11 cellular contexts compared by ENCODE assay signal in the genomic region with DNA sequence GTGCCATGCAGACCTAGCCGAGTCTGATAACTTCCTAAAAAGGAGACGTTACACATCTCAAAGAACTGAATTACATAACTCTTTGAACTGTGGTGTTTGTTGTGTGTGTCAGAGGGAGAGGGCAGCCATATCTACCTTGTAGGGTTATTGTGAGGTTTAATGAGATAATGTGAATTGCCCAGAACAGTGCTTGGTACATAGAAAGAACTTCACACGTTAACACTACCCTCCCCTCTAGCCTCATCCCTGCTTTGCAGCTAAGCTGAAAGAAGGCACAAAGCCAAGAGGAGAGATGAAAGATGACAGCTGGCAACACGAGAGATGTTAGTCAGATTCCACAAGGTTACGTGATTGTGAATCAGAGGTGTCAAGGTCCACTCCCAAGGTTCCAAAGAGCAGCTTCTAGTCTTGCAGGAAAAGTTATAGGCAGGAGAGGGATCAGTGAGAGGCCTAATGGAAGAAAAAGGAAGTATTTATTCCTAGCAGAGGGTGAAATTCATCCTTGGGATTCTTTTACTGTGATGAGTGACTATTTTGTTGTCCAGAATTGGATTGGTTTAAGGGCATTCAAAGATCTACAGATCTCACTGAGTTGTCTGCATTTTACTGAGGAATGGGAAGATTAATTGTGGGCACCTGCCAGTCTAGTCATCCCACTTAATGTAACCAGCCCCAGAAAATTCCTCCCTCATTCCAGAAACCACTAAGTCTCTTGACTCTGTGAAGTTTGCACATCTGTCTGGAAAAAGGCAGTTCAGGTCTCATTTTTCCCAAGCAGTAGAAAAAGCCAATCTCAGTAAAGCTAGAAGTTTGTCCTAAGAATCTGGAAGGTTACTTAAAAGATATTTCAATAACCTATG. TPM values are rescaled to one million over a fixed set of nuclear protein-coding genes. Genes with fewer than 3 reads are reported as not detected.
A peak's percentile ranks its signal among the peaks of the same experiment; 100 is the strongest.
DNase-seq lines count a peak whose midpoint lies in the region; ATAC-seq and TF ChIP-seq lines count a peak whose summit lies in the region.
"Had no signal": no experiment of that assay in that cellular context is flagged by ENCODE, and none has a peak within 500 bp of the region (broad histone marks: within the 10 kb centered on the region; RNA-seq: fewer than 3 reads in every experiment).

No MANE protein-coding gene starts in this region.

- H3K4me3 ChIP-seq in Loucy (ENCODE audit: low read length, poor library complexity, severe bottlenecking) (no peak overlapping the region), lower lobe of right lung (no peak overlapping the region), Karpas-422 (ENCODE audit: low read length) (no peak overlapping the region)

- DNase-seq in CD4-positive, alpha-beta T cell = peak in 1 of 10 experiments; percentile 7
- no peak for DNase-seq in activated naive CD8-positive, alpha-beta T cell treated with anti-CD3 and anti-CD28 coated beads, Interleukin-2, amount 10 ng/mL, durations not matched to agents 7 days and 5 days
- DNase-seq in lower lobe of right lung = no peak
- no peak for DNase-seq in Karpas-422
- no peak for DNase-seq in NCI-H1105 treated with DMSO at 0.1 percent for 48 hours (lab: John Stamatoyannopoulos, UW)
- DNase-seq: DMS153, NCI-H510A had no signal

- intact Hi-C loops in CD4-positive, alpha-beta T cell (cut with DNase I, micrococcal nuclease) = loop anchor here in 1 of 2 experiments (5.0 kb wide), 2 partner anchors 39 to 54 kb away; no protein-coding TSS in a partner anchor
- intact Hi-C loops in lower lobe of right lung (cut with DNase I) = no loop called here

- no peaks in the 10 kb centered on the region for H3K36me3 ChIP-seq in Loucy (ENCODE audit: insufficient read depth, low read length)
- no peaks in the 10 kb centered on the region for H3K36me3 ChIP-seq in lower lobe of right lung
- H3K36me3 ChIP-seq in Karpas-422 (ENCODE audit: insufficient read depth, low read length) = no peaks in the 10 kb centered on the region

- H3K4me2 ChIP-seq in Loucy (ENCODE audit: low read depth, low read length, poor library complexity, severe bottlenecking) (no peak overlapping the region), Karpas-422 (ENCODE audit: low read depth, low read length, poor library complexity, severe bottlenecking) (no peak overlapping the region)

- peak overlapping the region; percentile 32 for H3K4me3 Mint-ChIP-seq in CD4-positive, alpha-beta T cell
- peak overlapping the region; percentile 3 for H3K4me3 Mint-ChIP-seq in activated naive CD8-positive, alpha-beta T cell treated with anti-CD3 and anti-CD28 coated beads, Interleukin-2, amount 10 ng/mL, durations not matched to agents 7 days and 5 days

- peak overlapping the region; percentile 87 for H3K27ac Mint-ChIP-seq in CD4-positive, alpha-beta T cell
- peak overlapping the region; percentile 70 for H3K27ac Mint-ChIP-seq in activated naive CD8-positive, alpha-beta T cell treated with anti-CD3 and anti-CD28 coated beads, Interleukin-2, amount 10 ng/mL, durations not matched to agents 7 days and 5 days

- H3K36me3 Mint-ChIP-seq in CD4-positive, alpha-beta T cell (ENCODE audit: low read depth) = no peaks in the 10 kb centered on the region
- H3K36me3 Mint-ChIP-seq in activated naive CD8-positive, alpha-beta T cell treated with anti-CD3 and anti-CD28 coated beads, Interleukin-2, amount 10 ng/mL, durations not matched to agents 7 days and 5 days = peaks cover 28% of the 10 kb centered on the region

- no peaks in the 10 kb centered on the region for H3K27me3 ChIP-seq in CD4-positive, alpha-beta T cell (ENCODE audit: control insufficient read depth, insufficient read depth, low read length)
- H3K27me3 ChIP-seq in Loucy (ENCODE audit: insufficient read depth, low read length, poor library complexity, severe bottlenecking) (no peaks in the 10 kb centered on the region), lower lobe of right lung (ENCODE audit: low read depth) (no peaks in the 10 kb centered on the region), Karpas-422 (ENCODE audit: low read length) (no peaks in the 10 kb centered on the region)

- H3K9ac ChIP-seq in Loucy (ENCODE audit: low read depth, low read length, poor library complexity, severe bottlenecking) (peak overlapping the region; percentile 84), Karpas-422 (ENCODE audit: low read length) (no peak overlapping the region)

- peak; percentile 60 for ATAC-seq in CD4-positive, alpha-beta T cell (ENCODE audit: poor library complexity)
- ATAC-seq in activated naive CD8-positive, alpha-beta T cell treated with anti-CD3 and anti-CD28 coated beads, Interleukin-2, amount 10 ng/mL, durations not matched to agents 7 days and 5 days (ENCODE audit: low read depth) = no peak
- ATAC-seq in lower lobe of right lung (peak; percentile 32 to 48), GM21825 (IDR thresholded peaks at IDR 0.05; ENCODE audit: unreplicated experiment) (no peak), HG03135 (IDR thresholded peaks at IDR 0.05; ENCODE audit: unreplicated experiment) (no peak)
- ATAC-seq: activated CD4-positive, CD25-positive, alpha-beta regulatory T cell treated with anti-CD3 and anti-CD28 coated beads, Interleukin-2, amount 50 U/mL, for 24 hours had no signal

- no peaks in the 10 kb centered on the region for H3K27me3 Mint-ChIP-seq in CD4-positive, alpha-beta T cell
- H3K27me3 Mint-ChIP-seq in activated naive CD8-positive, alpha-beta T cell treated with anti-CD3 and anti-CD28 coated beads, Interleukin-2, amount 10 ng/mL, durations not matched to agents 7 days and 5 days = no peaks in the 10 kb centered on the region

- H4K20me1 ChIP-seq in Loucy (ENCODE audit: insufficient read depth, low read length, poor library complexity, severe bottlenecking) (no peaks in the 10 kb centered on the region), Karpas-422 (ENCODE audit: insufficient read depth, low read depth, low read length) (no peaks in the 10 kb centered on the region)

- H3K4me1 Mint-ChIP-seq in CD4-positive, alpha-beta T cell (ENCODE audit: low read depth) = peaks cover 92% of the 10 kb centered on the region
- peaks cover 57% of the 10 kb centered on the region for H3K4me1 Mint-ChIP-seq in activated naive CD8-positive, alpha-beta T cell treated with anti-CD3 and anti-CD28 coated beads, Interleukin-2, amount 10 ng/mL, durations not matched to agents 7 days and 5 days

- H2AFZ ChIP-seq in Loucy (ENCODE audit: low read length) = no peak overlapping the region; the same call in 1 of the 2 replicates
- no peak overlapping the region for H2AFZ ChIP-seq in Karpas-422 (ENCODE audit: low read length)

- H3K27ac ChIP-seq in CD4-positive, alpha-beta T cell (ENCODE audit: low read depth, low read length) = no peak overlapping the region
- H3K27ac ChIP-seq in lower lobe of right lung (no peak overlapping the region), Karpas-422 (ENCODE audit: low read length) (no peak overlapping the region)

- H3K9me2 ChIP-seq in Loucy (replicated peaks; ENCODE audit: low read depth, low read length) (no peaks in the 10 kb centered on the region), Karpas-422 (replicated peaks; ENCODE audit: insufficient read depth, low read length) (no peaks in the 10 kb centered on the region)

- no peaks in the 10 kb centered on the region for H3K9me3 ChIP-seq in CD4-positive, alpha-beta T cell (ENCODE audit: control insufficient read depth, low read length)
- H3K9me3 ChIP-seq in Loucy (ENCODE audit: insufficient read depth, low read depth, low read length) (peaks cover 5% of the 10 kb centered on the region; the same call in 1 of the 2 replicates), lower lobe of right lung (no peaks in the 10 kb centered on the region), Karpas-422 (ENCODE audit: low read length) (no peaks in the 10 kb centered on the region)

- peaks cover 32% of the 10 kb centered on the region for H3F3A ChIP-seq in Loucy (ENCODE audit: low read depth)

- TF ChIP-seq CTCF in CD4-positive, alpha-beta T cell (IDR thresholded peaks at IDR 0.05) = no peak
- TF ChIP-seq CTCF in Loucy (conservative IDR thresholded peaks at IDR 0.05; ENCODE audit: low read length) (no peak), lower lobe of right lung (IDR thresholded peaks at IDR 0.05) (no peak)

- POLR2A ChIA-PET in CD4-positive, alpha-beta T cell (lab: Charles Lee) = interaction anchor here (0.6 to 8.9 kb wide), 6 partner anchors 26 to 151 kb away, joined by 3 to 166 read pairs (median 6); a partner anchor contains a TSS
- POLR2A ChIA-PET in activated naive CD8-positive, alpha-beta T cell treated with anti-CD3 and anti-CD28 coated beads, Interleukin-2, amount 10 ng/mL, durations not matched to agents 7 days and 5 days (lab: Charles Lee) = interaction anchor here (2.3 to 4.4 kb wide), 2 partner anchors 25 to 41 kb away, joined by 8 to 71 read pairs; a partner anchor contains a TSS

- H3K4me1 ChIP-seq in Loucy (ENCODE audit: insufficient read depth, low read length, poor library complexity, severe bottlenecking) (peaks cover 90% of the 10 kb centered on the region), lower lobe of right lung (no peaks in the 10 kb centered on the region), Karpas-422 (ENCODE audit: low read length) (peaks cover 17% of the 10 kb centered on the region)

- H3K9me3 Mint-ChIP-seq in CD4-positive, alpha-beta T cell = no peaks in the 10 kb centered on the region
- peaks cover 8% of the 10 kb centered on the region for H3K9me3 Mint-ChIP-seq in activated naive CD8-positive, alpha-beta T cell treated with anti-CD3 and anti-CD28 coated beads, Interleukin-2, amount 10 ng/mL, durations not matched to agents 7 days and 5 days

- H3K79me2 ChIP-seq in Loucy (ENCODE audit: insufficient read depth, low read length) (no peaks in the 10 kb centered on the region), Karpas-422 (ENCODE audit: low read length) (no peaks in the 10 kb centered on the region)

- CTCF ChIA-PET in CD4-positive, alpha-beta T cell (lab: Charles Lee) = interaction anchor here (1.4 to 3.5 kb wide), 4 partner anchors 24 to 83 kb away, joined by 3 to 35 read pairs (median 4); a partner anchor contains a TSS

RNA-seq across cellular contexts. Expression of a gene that starts 25.9 kb away (rescaled TPM):
- total RNA-seq in CD4-positive, alpha-beta T cell = 100 to 1,000 TPM; 193 to 198 TPM
- 100 to 1,000 TPM; 201 to 204 TPM for total RNA-seq in activated naive CD8-positive, alpha-beta T cell treated with anti-CD3 and anti-CD28 coated beads, Interleukin-2, amount 10 ng/mL, durations not matched to agents 7 days and 5 days
- 206 TPM for total RNA-seq in lower lobe of right lung
- total RNA-seq in Karpas-422 (2014; rRNA removed; shearing (Covaris generic); ENCODE audit: low replicate concordance) = 134 and 183 TPM in 2 replicates

Comparison
In these comparisons a context has a peak if more than half of its experiments do, and no peak if none do; other contexts are left out.
1. ATAC-seq: peak in CD4-positive, alpha-beta T cell (single experiment) and lower lobe of right lung (2 of 2); none in activated naive CD8-positive, alpha-beta T cell treated with anti-CD3 and anti-CD28 coated beads, Interleukin-2, amount 10 ng/mL, durations not matched to agents 7 days and 5 days (single experiment), GM21825 (single experiment) and HG03135 (single experiment).